In genomic region chr1:92298573-92299476, GRCh38 we compare ENCODE assay signal across 8 cellular contexts. TPM values are rescaled to one million over a fixed set of nuclear protein-coding genes. Genes with fewer than 3 reads are reported as not detected.
DNase-seq lines count a peak whose midpoint lies in the region; ATAC-seq and TF ChIP-seq lines count a peak whose summit lies in the region.

GLMN (minus strand) TSS chr1:92298987; CDS start chr1:92297999, 988 bp downstream.
RPAP2 (plus strand) TSS chr1:92299059; CDS start chr1:92299074, 15 bp downstream.

- H3K9me3 ChIP-seq in ascending aorta = no peaks in the 10 kb centered on the region

- peak within 1 kb of the TSS; percentile 92 to 96 for H3K4me3 ChIP-seq in ascending aorta

- DNase-seq in NCI-H1436 treated with DMSO at 0.1 percent for 48 hours (lab: John Stamatoyannopoulos, UW) (peak; percentile 36), ascending aorta (ENCODE audit: low spot score in 2 of 2) (peak; percentile 17 to 86), hepatic stellate cell (ENCODE audit: low spot score) (peak; percentile 81), retina (peak; percentile 97), cortex of kidney (lab: John Stamatoyannopoulos, UW) (no peak)

- no peaks in the 10 kb centered on the region for H3K27me3 ChIP-seq in ascending aorta

- peaks cover 0 to 14% of the 10 kb centered on the region in 2 donors for H3K4me1 ChIP-seq in ascending aorta

- ATAC-seq in GM18499 (IDR thresholded peaks at IDR 0.05; ENCODE audit: insufficient read depth, unreplicated experiment) (peak; percentile 81), HG02870 (IDR thresholded peaks at IDR 0.05; ENCODE audit: unreplicated experiment) (peak; percentile 96)

- H3K27ac ChIP-seq in ascending aorta = peak within 1 kb of the TSS; percentile 95 to 96

- peak in 1 of 3 experiments; percentile 2 for TF ChIP-seq CTCF in ascending aorta (IDR thresholded peaks at IDR 0.05)

- H3K36me3 ChIP-seq in ascending aorta = peaks cover 4% of the 10 kb centered on the region in 2 donors

- intact Hi-C loops in T-helper 2 cell treated with Interferon-gamma antibody and Interleukin-4, amounts not matched to agents 100 ng/mL and 5 ng/mL, for 36 hours (cut with micrococcal nuclease) = loop anchor here (1.0 to 10.0 kb wide), 10 partner anchors 18 to 536 kb away; partner anchors contain the start of genes BTBD8 and RPL5
- intact Hi-C loops in ascending aorta (cut with DNase I) = loop anchor here (2.0 to 10.0 kb wide), 3 partner anchors 217 to 798 kb away; partner anchors contain the start of genes BTBD8, CDC7 and RPL5

RNA-seq across cellular contexts. Expression of gene GLMN, which starts in this region (rescaled TPM):
- total RNA-seq in T-helper 2 cell treated with Interferon-gamma antibody and Interleukin-4, amounts not matched to agents 100 ng/mL and 5 ng/mL, for 36 hours = 29.0 and 29.9 TPM in 2 replicates
- total RNA-seq in ascending aorta = 9.8 TPM

RNA-seq across cellular contexts. Expression of gene RPAP2, which starts in this region (rescaled TPM):
- 33.6 and 38.1 TPM in 2 replicates for total RNA-seq in T-helper 2 cell treated with Interferon-gamma antibody and Interleukin-4, amounts not matched to agents 100 ng/mL and 5 ng/mL, for 36 hours
- total RNA-seq in ascending aorta = 1.5 TPM

Comparison
In these comparisons a context has a peak if more than half of its experiments do, and no peak if none do; other contexts are left out.
1. RNA of gene RPAP2 (total RNA-seq): 33.6 to 38.1 TPM in T-helper 2 cell treated with Interferon-gamma antibody and Interleukin-4, amounts not matched to agents 100 ng/mL and 5 ng/mL, for 36 hours; 1.5 TPM in ascending aorta (single experiment); every median in the first group is over 10 times any median in the second.